Comparison of ENCODE assay signal across 1 cellular context in genomic region chr1:94803106-94803505, GRCh38.
TF ChIP-seq lines count a peak whose summit lies in the region.

No MANE protein-coding gene starts in this region.

TF ChIP-seq in GM23338, 12 proteins besides CTCF, POLR2A, EP300 and RAD21 (continued from another document):
- no peak for TF ChIP-seq ZNF462 (CRISPR knock-in tag; IDR thresholded peaks at IDR 0.05)
- TF ChIP-seq ZNF114 (CRISPR knock-in tag; IDR thresholded peaks at IDR 0.05): no peak
- TF ChIP-seq NANOG (IDR thresholded peaks at IDR 0.05; ENCODE audit: borderline replicate concordance): no peak
- TF ChIP-seq EZH2 (IDR thresholded peaks at IDR 0.05; ENCODE audit: low read depth, unreplicated experiment): no peak
- TF ChIP-seq CREB1 (CRISPR knock-in tag; IDR thresholded peaks at IDR 0.05; ENCODE audit: low read depth): no peak
- TF ChIP-seq STAT1 (IDR thresholded peaks at IDR 0.05; ENCODE audit: unreplicated experiment): no peak
- no peak for TF ChIP-seq POLR2AphosphoS5 (IDR thresholded peaks at IDR 0.05; ENCODE audit: low read depth)
